ENCODE assay signal across 18 cellular contexts in the genomic region with DNA sequence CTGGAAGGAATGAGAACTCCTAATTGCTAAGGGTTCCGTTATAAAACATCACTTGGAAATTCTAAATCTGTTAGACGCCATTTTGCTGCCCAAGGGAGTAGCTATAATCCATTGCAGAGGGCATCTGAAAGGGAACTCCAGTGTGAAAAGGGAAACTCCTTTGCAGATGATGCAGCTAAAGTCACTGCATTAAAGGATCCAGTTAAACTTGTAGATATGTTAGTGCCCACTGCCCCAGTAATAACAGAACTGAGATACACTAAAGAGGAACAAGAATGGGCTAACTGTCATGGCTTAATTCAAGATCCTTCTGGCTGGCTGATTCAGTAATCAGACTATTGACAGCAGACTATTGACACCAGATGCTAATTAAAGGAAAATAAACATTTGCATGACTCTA.
A peak's percentile ranks its signal among the peaks of the same experiment; 100 is the strongest.
DNase-seq lines count a peak whose midpoint lies in the region; ATAC-seq and TF ChIP-seq lines count a peak whose summit lies in the region.
"Had no signal": no experiment of that assay in that cellular context is flagged by ENCODE, and none has a peak within 500 bp of the region (broad histone marks: within the 10 kb centered on the region; RNA-seq: fewer than 3 reads in every experiment).

No MANE protein-coding gene starts in this region.

- DNase-seq in GM10248 (ENCODE audit: extremely low spot score) (peak; percentile 14), MM.1S (peak; percentile 3), nephron progenitor cell (no peak), endodermal cell (no peak), inferior parietal cortex (ENCODE audit: extremely low spot score) (no peak)
- DNase-seq: activated gamma-delta T cell treated with Interleukin-2 at 50 U/mL for 16 hours, Caco-2, cortex of kidney, Kasumi-1, NCI-H1694, PC-9 had no signal

- no peaks in the 10 kb centered on the region for H3K27me3 Mint-ChIP-seq in nephron progenitor cell (ENCODE audit: low read depth, poor library complexity)
- H3K27me3 Mint-ChIP-seq in endodermal cell (ENCODE audit: insufficient read depth) = peaks cover 3% of the 10 kb centered on the region
- H3K27me3 Mint-ChIP-seq: stimulated activated naive CD8-positive, alpha-beta T cell treated with anti-CD3 and anti-CD28 coated beads, Interleukin-15, Interleukin-2, amounts not matched to agents 100 ng/mL and 50 ng/mL, for 24 hours had no signal

- H3K9me3 ChIP-seq in MM.1S (replicated peaks; ENCODE audit: insufficient read depth, low read length) (no peaks in the 10 kb centered on the region), endodermal cell (ENCODE audit: control insufficient read depth, low read length) (peaks cover 5% of the 10 kb centered on the region)

- no peaks in the 10 kb centered on the region for H3K79me2 ChIP-seq in MM.1S (ENCODE audit: low read length)
- H3K79me2 ChIP-seq: hepatocyte had no signal

- H4K20me1 ChIP-seq in MM.1S (ENCODE audit: insufficient read depth, low read length) = no peaks in the 10 kb centered on the region

- H3K4me1 ChIP-seq in MM.1S (ENCODE audit: low read length) (no peaks in the 10 kb centered on the region), endodermal cell (ENCODE audit: control insufficient read depth, insufficient read depth, low read length) (peaks cover 14% of the 10 kb centered on the region)

- ATAC-seq in GM19043 (IDR thresholded peaks at IDR 0.05; ENCODE audit: low read depth, unreplicated experiment) (peak; percentile 79), HG02759 (IDR thresholded peaks at IDR 0.05; ENCODE audit: unreplicated experiment) (peak; percentile 63), HG03095 (IDR thresholded peaks at IDR 0.05; ENCODE audit: unreplicated experiment) (no peak)
- ATAC-seq: SK-N-SH treated with all-trans-retinoic acid at 6 μM for 48 hours had no signal

- no peak overlapping the region for H3K27ac Mint-ChIP-seq in nephron progenitor cell
- H3K27ac Mint-ChIP-seq in endodermal cell = no peak overlapping the region
- H3K27ac Mint-ChIP-seq: stimulated activated naive CD8-positive, alpha-beta T cell treated with anti-CD3 and anti-CD28 coated beads, Interleukin-15, Interleukin-2, amounts not matched to agents 100 ng/mL and 50 ng/mL, for 24 hours had no signal

- no peaks in the 10 kb centered on the region for H3F3A ChIP-seq in MM.1S (ENCODE audit: insufficient read depth, low read length)

- H3K9me3 Mint-ChIP-seq in nephron progenitor cell (no peaks in the 10 kb centered on the region), endodermal cell (peaks cover 6% of the 10 kb centered on the region)
- H3K9me3 Mint-ChIP-seq: stimulated activated naive CD8-positive, alpha-beta T cell treated with anti-CD3 and anti-CD28 coated beads, Interleukin-15, Interleukin-2, amounts not matched to agents 100 ng/mL and 50 ng/mL, for 24 hours had no signal

- no peak overlapping the region for H2AFZ ChIP-seq in MM.1S (ENCODE audit: low read length)
- H2AFZ ChIP-seq: hepatocyte, PC-9 had no signal

- no peak for TF ChIP-seq CTCF in GM10248 (IDR thresholded peaks at IDR 0.05; ENCODE audit: control extremely low read depth, extremely low read depth, low read depth, missing control alignments)
- no peak for TF ChIP-seq CTCF in MM.1S (IDR thresholded peaks at IDR 0.05; ENCODE audit: low read length)
- no peak for TF ChIP-seq CTCF in nephron progenitor cell (IDR thresholded peaks at IDR 0.05)
- no peak for TF ChIP-seq CTCF in endodermal cell (conservative IDR thresholded peaks at IDR 0.05)

- CTCF ChIA-PET in GM10248 (lab: Yijun Ruan, JAX) = interaction anchor here (0.7 to 3.0 kb wide), 4 partner anchors 9 to 128 kb away, joined by 3 to 10 read pairs (median 4); no protein-coding TSS in a partner anchor

- H3K4me3 ChIP-seq in MM.1S (ENCODE audit: low read length) (no peak overlapping the region), endodermal cell (ENCODE audit: low read length) (no peak overlapping the region)
- H3K4me3 ChIP-seq: hepatocyte, PC-9 had no signal

- POLR2A ChIA-PET in GM10248 (lab: Yijun Ruan, JAX) = interaction anchor here (0.6 kb wide), 1 partner anchor 1530 kb away, joined by 3 read pairs; no protein-coding TSS in a partner anchor

- H3K27ac ChIP-seq in MM.1S (ENCODE audit: low read length) (no peak overlapping the region), endodermal cell (ENCODE audit: low read depth, low read length) (no peak overlapping the region)
- H3K27ac ChIP-seq: hepatocyte, PC-9, VCaP had no signal

- H3K4me3 Mint-ChIP-seq in nephron progenitor cell = no peak overlapping the region
- H3K4me3 Mint-ChIP-seq in endodermal cell = no peak overlapping the region
- H3K4me3 Mint-ChIP-seq: stimulated activated naive CD8-positive, alpha-beta T cell treated with anti-CD3 and anti-CD28 coated beads, Interleukin-15, Interleukin-2, amounts not matched to agents 100 ng/mL and 50 ng/mL, for 24 hours had no signal

- no peaks in the 10 kb centered on the region for H3K27me3 ChIP-seq in MM.1S (replicated peaks; ENCODE audit: insufficient read depth, low read length)
- no peaks in the 10 kb centered on the region for H3K27me3 ChIP-seq in endodermal cell (ENCODE audit: control insufficient read depth, insufficient read depth, low read length, poor library complexity, severe bottlenecking)
- H3K27me3 ChIP-seq: hepatocyte had no signal

- no peak overlapping the region for H3K4me2 ChIP-seq in MM.1S (ENCODE audit: low read depth, low read length)
- H3K4me2 ChIP-seq: hepatocyte, PC-9 had no signal

- H3K36me3 ChIP-seq in MM.1S (replicated peaks; ENCODE audit: insufficient read depth, low read length) = no peaks in the 10 kb centered on the region
- no peaks in the 10 kb centered on the region for H3K36me3 ChIP-seq in endodermal cell (ENCODE audit: control insufficient read depth, insufficient read depth, low read length)

- no peaks in the 10 kb centered on the region for H3K9me2 ChIP-seq in MM.1S (replicated peaks; ENCODE audit: insufficient read depth, low read length)

- H3K9ac ChIP-seq in MM.1S (ENCODE audit: low read length) (no peak overlapping the region), endodermal cell (ENCODE audit: extremely low read depth, low read length, poor library complexity, severe bottlenecking) (no peak overlapping the region)

- H3K36me3 Mint-ChIP-seq in nephron progenitor cell (ENCODE audit: low read depth) (no peaks in the 10 kb centered on the region), endodermal cell (ENCODE audit: low read depth) (no peaks in the 10 kb centered on the region)

- 84 to 91% methylated on average over 2 of the region's 2 CpGs for WGBS in endodermal cell (ENCODE audit: insufficient coverage in 1 of 2, insufficient read length in 1 of 2), 2 experiments

- H3K4me1 Mint-ChIP-seq in nephron progenitor cell (no peaks in the 10 kb centered on the region), endodermal cell (peaks cover 23% of the 10 kb centered on the region)

Comparison
In these comparisons a context has a peak if more than half of its experiments do, and no peak if none do; other contexts are left out.
1. DNase-seq: peak in GM10248 (single experiment) and MM.1S (single experiment); none in nephron progenitor cell (single experiment), endodermal cell (single experiment) and inferior parietal cortex (single experiment).